ENCODE assay signal across 8 cellular contexts in the genomic region with DNA sequence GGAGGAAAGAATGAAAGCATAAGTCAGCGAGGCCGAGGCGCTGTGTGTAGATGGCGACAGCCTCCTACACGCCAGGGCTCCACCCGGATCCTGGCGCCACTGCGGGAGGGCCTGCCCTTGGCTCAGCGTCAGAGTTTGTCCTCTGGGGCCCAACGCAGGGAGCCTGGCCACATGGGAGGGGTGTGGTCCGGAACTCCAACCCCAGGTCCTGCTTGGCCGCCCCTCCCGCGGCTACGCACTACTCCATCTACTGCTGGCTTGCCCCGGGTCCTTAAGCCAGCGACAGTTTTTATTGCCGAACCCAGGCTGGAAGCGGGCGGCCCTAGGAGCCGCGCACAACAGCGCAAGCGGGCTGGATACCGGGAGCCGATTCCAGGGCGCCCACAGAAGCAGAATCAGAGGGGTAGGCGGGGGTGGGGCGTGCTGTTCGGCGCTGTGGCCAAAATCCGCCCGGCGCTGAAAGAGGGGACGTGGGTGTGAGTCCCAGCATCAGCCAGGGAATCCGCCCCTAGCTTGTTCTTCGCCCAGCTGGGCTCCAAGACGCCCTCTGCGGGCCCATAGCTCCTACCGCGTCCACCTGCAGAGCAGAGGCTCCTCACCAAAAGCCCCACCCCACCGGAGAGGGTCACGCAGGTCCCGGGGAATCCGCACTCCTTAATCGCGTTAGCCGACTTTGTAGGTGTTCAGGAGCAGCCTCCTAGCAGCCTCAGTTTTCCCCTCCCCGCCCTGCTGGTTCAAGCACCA. TPM values are rescaled to one million over a fixed set of nuclear protein-coding genes. Genes with fewer than 3 reads are reported as not detected.
DNase-seq lines count a peak whose midpoint lies in the region; ATAC-seq and TF ChIP-seq lines count a peak whose summit lies in the region.

No MANE protein-coding gene starts in this region.

- H3K27me3 ChIP-seq in Caco-2 (replicated peaks; ENCODE audit: control insufficient read depth, insufficient read depth, low read length) (no peaks in the 10 kb centered on the region), OCI-LY1 (ENCODE audit: insufficient read depth, low read length) (no peaks in the 10 kb centered on the region), neuron (ENCODE audit: insufficient read depth, low read length) (peaks cover 64% of the 10 kb centered on the region)

- ATAC-seq in activated T-helper 17 cell treated with anti-CD3 and anti-CD28 coated beads, Interleukin-2, amount 50 U/mL, for 72 hours (replicated peaks) = peak; percentile 43
- ATAC-seq in HG03280 (IDR thresholded peaks at IDR 0.05; ENCODE audit: unreplicated experiment) = no peak

- H3K4me1 ChIP-seq in Caco-2 (peaks cover 30% of the 10 kb centered on the region), OCI-LY1 (ENCODE audit: insufficient read depth, low read length, severe bottlenecking) (peaks cover 34% of the 10 kb centered on the region), neuron (ENCODE audit: insufficient read depth, low read length) (peaks cover 34% of the 10 kb centered on the region)

- intact Hi-C loops in Caco-2 (cut with micrococcal nuclease; ENCODE audit: unreplicated experiment) = loop anchor here (1.0 to 5.0 kb wide), 3 partner anchors 25 to 68 kb away; partner anchors contain the start of genes LZTS2, PDZD7 and SFXN3

- BruUV-seq in Caco-2 (replicated peaks; lab: Mats Ljungman, UMichigan) = no TSS peak

- POLR2A ChIA-PET in Caco-2 (lab: Charles Lee) (interaction anchor here (0.6 to 1.0 kb wide), 4 partner anchors 9 to 27 kb away, joined by 3 to 25 read pairs (median 6); no protein-coding TSS in a partner anchor), HEK293T (lab: Yijun Ruan, JAX) (interaction anchor here (0.6 to 9.2 kb wide), 13 partner anchors 9 to 1126 kb away, joined by 3 to 81 read pairs (median 4); partner anchors contain the start of gene PDZD7)

- H3F3A ChIP-seq in OCI-LY1 (ENCODE audit: insufficient read depth, low read length) = no peaks in the 10 kb centered on the region

- H3K27ac Mint-ChIP-seq in Caco-2 (ENCODE audit: unreplicated experiment) = peak overlapping the region; percentile 98
- H3K27ac Mint-ChIP-seq in activated T-helper 17 cell treated with anti-CD3 and anti-CD28 coated beads, Interleukin-2, amount 50 U/mL, for 72 hours = no peak overlapping the region

- H3K4me1 Mint-ChIP-seq in Caco-2 (ENCODE audit: low read depth, unreplicated experiment) = peaks cover 22% of the 10 kb centered on the region
- no peaks in the 10 kb centered on the region for H3K4me1 Mint-ChIP-seq in activated T-helper 17 cell treated with anti-CD3 and anti-CD28 coated beads, Interleukin-2, amount 50 U/mL, for 72 hours

- H3K4me3 ChIP-seq in Caco-2 (ENCODE audit: low read depth, low read length) (peak overlapping the region; percentile 70), OCI-LY1 (ENCODE audit: low read depth, low read length, poor library complexity, severe bottlenecking) (peak overlapping the region; percentile 22), fibroblast of villous mesenchyme (ENCODE audit: low read depth, low read length) (peak overlapping the region; percentile 69), neuron (ENCODE audit: low read length) (peak overlapping the region; percentile 15)

- peak; percentile 60 to 81 for TF ChIP-seq CTCF in Caco-2 (IDR thresholded peaks at IDR 0.05; ENCODE audit: insufficient read depth in 1 of 2, low read depth in 1 of 2, low read length in 1 of 2, severe bottlenecking in 1 of 2, unreplicated experiment in 1 of 2)
- TF ChIP-seq CTCF in OCI-LY1 (IDR thresholded peaks at IDR 0.05; ENCODE audit: low read length) = peak; percentile 31; the same call in 1 of the 2 replicates
- peak; percentile 57 for TF ChIP-seq CTCF in fibroblast of villous mesenchyme (IDR thresholded peaks at IDR 0.05; ENCODE audit: insufficient read depth, low read depth, low read length)

- H3K36me3 Mint-ChIP-seq in Caco-2 (ENCODE audit: insufficient read depth, unreplicated experiment) = peaks cover 40% of the 10 kb centered on the region
- no peaks in the 10 kb centered on the region for H3K36me3 Mint-ChIP-seq in activated T-helper 17 cell treated with anti-CD3 and anti-CD28 coated beads, Interleukin-2, amount 50 U/mL, for 72 hours (ENCODE audit: low read depth)

- CTCF ChIA-PET in Caco-2 (lab: Charles Lee) = interaction anchor here (0.7 to 5.0 kb wide), 15 partner anchors 9 to 76 kb away, joined by 3 to 47 read pairs (median 9); partner anchors contain the start of genes PDZD7 and SFXN3
- CTCF ChIA-PET in HEK293T (lab: Yijun Ruan, JAX) = interaction anchor here (0.6 to 2.8 kb wide), 10 partner anchors 9 to 69 kb away, joined by 3 to 28 read pairs (median 6); no protein-coding TSS in a partner anchor

- H3K9me3 ChIP-seq in Caco-2 (no peaks in the 10 kb centered on the region), OCI-LY1 (ENCODE audit: low read length) (no peaks in the 10 kb centered on the region), neuron (ENCODE audit: low read length) (no peaks in the 10 kb centered on the region)

- DNase-seq in Caco-2 = peak; percentile 94 to 96
- peak; percentile 70 for DNase-seq in HEK293T (ENCODE audit: extremely low spot score)
- DNase-seq in fibroblast of villous mesenchyme (ENCODE audit: low read depth) = peak; percentile 72
- DNase-seq in middle frontal gyrus (ENCODE audit: extremely low spot score, low spot score) = no peak

- no peaks in the 10 kb centered on the region for H3K9me2 ChIP-seq in OCI-LY1 (ENCODE audit: low read depth, low read length)

- no peaks in the 10 kb centered on the region for H4K20me1 ChIP-seq in OCI-LY1 (ENCODE audit: insufficient read depth, low read length)

- no peaks in the 10 kb centered on the region for H3K27me3 Mint-ChIP-seq in Caco-2 (ENCODE audit: insufficient read depth, unreplicated experiment)
- H3K27me3 Mint-ChIP-seq in activated T-helper 17 cell treated with anti-CD3 and anti-CD28 coated beads, Interleukin-2, amount 50 U/mL, for 72 hours = peaks cover 22% of the 10 kb centered on the region

- H3K9me3 Mint-ChIP-seq in Caco-2 (ENCODE audit: unreplicated experiment) = no peaks in the 10 kb centered on the region
- no peaks in the 10 kb centered on the region for H3K9me3 Mint-ChIP-seq in activated T-helper 17 cell treated with anti-CD3 and anti-CD28 coated beads, Interleukin-2, amount 50 U/mL, for 72 hours

- H3K4me3 Mint-ChIP-seq in Caco-2 (ENCODE audit: unreplicated experiment) = peak overlapping the region; percentile 96
- peak overlapping the region; percentile 80 for H3K4me3 Mint-ChIP-seq in activated T-helper 17 cell treated with anti-CD3 and anti-CD28 coated beads, Interleukin-2, amount 50 U/mL, for 72 hours

- H3K36me3 ChIP-seq in Caco-2 (ENCODE audit: control insufficient read depth, insufficient read depth, low read length) (no peaks in the 10 kb centered on the region; the same call in 1 of the 2 replicates), OCI-LY1 (ENCODE audit: insufficient read depth, low read length) (no peaks in the 10 kb centered on the region), neuron (ENCODE audit: insufficient read depth, low read length) (no peaks in the 10 kb centered on the region)

- H3K4me2 ChIP-seq in OCI-LY1 (ENCODE audit: low read length) = peak overlapping the region; percentile 54

- no peak overlapping the region for H3K9ac ChIP-seq in OCI-LY1 (ENCODE audit: low read length)

- no peaks in the 10 kb centered on the region for H3K79me2 ChIP-seq in OCI-LY1 (ENCODE audit: insufficient read depth, low read length)

- H3K27ac ChIP-seq in OCI-LY1 (ENCODE audit: low read depth, low read length, poor library complexity, severe bottlenecking) = no peak overlapping the region

- H2AFZ ChIP-seq in OCI-LY1 (ENCODE audit: low read length) (no peak overlapping the region), neuron (ENCODE audit: low read depth, low read length) (peak overlapping the region; percentile 18)

TF ChIP-seq in HEK293T, 16 proteins besides CTCF, POLR2A, EP300 and RAD21:
- no peak for TF ChIP-seq FOXA1 (IDR thresholded peaks at IDR 0.05)
- no peak for TF ChIP-seq ZNF384 (IDR thresholded peaks at IDR 0.05)
- TF ChIP-seq CTBP1 (IDR thresholded peaks at IDR 0.05; ENCODE audit: borderline replicate concordance) = no peak
- no peak for TF ChIP-seq HDGF (IDR thresholded peaks at IDR 0.05; ENCODE audit: borderline replicate concordance)
- TF ChIP-seq PKNOX1 (IDR thresholded peaks at IDR 0.05) = no peak
- TF ChIP-seq L3MBTL2 (conservative IDR thresholded peaks at IDR 0.05) = peak; percentile 55

RNA-seq across cellular contexts. Expression of gene KAZALD1, which starts 4.5 kb away (rescaled TPM):
- 41.3 and 42.3 TPM in 2 replicates for total RNA-seq in Caco-2 (2022)
- under 1 TPM; 0.45 to 0.71 TPM for total RNA-seq in activated T-helper 17 cell treated with anti-CD3 and anti-CD28 coated beads, Interleukin-2, amount 50 U/mL, for 72 hours
- 9.1 and 9.3 TPM in 2 replicates for total RNA-seq in fibroblast of villous mesenchyme

RNA-seq across cellular contexts. Expression of gene SFXN3, which starts 35.3 kb away (rescaled TPM):
- total RNA-seq in Caco-2 (2022) (23.4 and 30.3 TPM in 2 replicates), fibroblast of villous mesenchyme (81.6 and 97.0 TPM in 2 replicates)
- total RNA-seq in activated T-helper 17 cell treated with anti-CD3 and anti-CD28 coated beads, Interleukin-2, amount 50 U/mL, for 72 hours = 100 to 1,000 TPM in 1 of 2 donors, 10 to 100 TPM in 1; 45.9 to 150 TPM

RNA-seq across cellular contexts. Expression of gene PDZD7, which starts 35.4 kb away (rescaled TPM):
- 1.4 and 1.5 TPM in 2 replicates for total RNA-seq in Caco-2 (2022)
- total RNA-seq in activated T-helper 17 cell treated with anti-CD3 and anti-CD28 coated beads, Interleukin-2, amount 50 U/mL, for 72 hours = 1 to 10 TPM in 1 of 2 donors, under 1 TPM in 1; 0.48 to 2.9 TPM
- total RNA-seq in fibroblast of villous mesenchyme = 1.7 and 1.9 TPM in 2 replicates

Comparison
In these comparisons a context has a peak if more than half of its experiments do, and no peak if none do; other contexts are left out.
1. H3K4me3 ChIP-seq: peak in every context shown above with its lines; median percentile 70 in Caco-2; 69 in fibroblast of villous mesenchyme; 22 in OCI-LY1; 15 in neuron.